ENCODE assay signal across 9 cellular contexts in genomic region chr18:21684731-21685130, GRCh38. TPM values are rescaled to one million over a fixed set of nuclear protein-coding genes. Genes with fewer than 3 reads are reported as not detected.
DNase-seq lines count a peak whose midpoint lies in the region; ATAC-seq, FAIRE-seq and TF ChIP-seq lines count a peak whose summit lies in the region.
"Had no signal": no experiment of that assay in that cellular context is flagged by ENCODE, and none has a peak within 500 bp of the region (broad histone marks: within the 10 kb centered on the region; RNA-seq: fewer than 3 reads in every experiment).

No MANE protein-coding gene starts in this region.

- no peaks in the 10 kb centered on the region for H3K27me3 ChIP-seq in thyroid gland
- H3K27me3 ChIP-seq: upper lobe of right lung had no signal

- no peak overlapping the region for H3K4me3 Mint-ChIP-seq in activated naive CD4-positive, alpha-beta T cell treated with anti-CD3 and anti-CD28 coated beads, Interleukin-2, amount 50 U/mL, for 24 hours

- H3K9me3 ChIP-seq in thyroid gland: no peaks in the 10 kb centered on the region

- H3K9me3 Mint-ChIP-seq in activated naive CD4-positive, alpha-beta T cell treated with anti-CD3 and anti-CD28 coated beads, Interleukin-2, amount 50 U/mL, for 24 hours: no peaks in the 10 kb centered on the region

- TF ChIP-seq POLR2A in thyroid gland (IDR thresholded peaks at IDR 0.05): no peak
- no peak for TF ChIP-seq POLR2A in H54 (IDR thresholded peaks at IDR 0.05; ENCODE audit: low read depth, low read length)

- ATAC-seq in GM21737 (IDR thresholded peaks at IDR 0.05; ENCODE audit: unreplicated experiment): peak; percentile 37
- ATAC-seq in HG03520 (IDR thresholded peaks at IDR 0.05; ENCODE audit: unreplicated experiment): peak; percentile 57
- ATAC-seq: upper lobe of right lung had no signal

- peaks cover 15 to 17% of the 10 kb centered on the region in 2 donors for H3K4me1 ChIP-seq in thyroid gland

- peak overlapping the region in 2 of 3 donors; percentile 66 to 69 for H3K27ac ChIP-seq in thyroid gland
- H3K27ac ChIP-seq: upper lobe of right lung had no signal

- 86 to 94% methylated on average over 2 of the region's 2 CpGs for WGBS in thyroid gland, 2 donors

- H3K36me3 Mint-ChIP-seq in activated naive CD4-positive, alpha-beta T cell treated with anti-CD3 and anti-CD28 coated beads, Interleukin-2, amount 50 U/mL, for 24 hours: peaks cover 10% of the 10 kb centered on the region

- no peaks in the 10 kb centered on the region for H3K27me3 Mint-ChIP-seq in activated naive CD4-positive, alpha-beta T cell treated with anti-CD3 and anti-CD28 coated beads, Interleukin-2, amount 50 U/mL, for 24 hours

- H3K27ac Mint-ChIP-seq in activated naive CD4-positive, alpha-beta T cell treated with anti-CD3 and anti-CD28 coated beads, Interleukin-2, amount 50 U/mL, for 24 hours: peak overlapping the region; percentile 41

- peaks cover 17% of the 10 kb centered on the region for H3K4me1 Mint-ChIP-seq in activated naive CD4-positive, alpha-beta T cell treated with anti-CD3 and anti-CD28 coated beads, Interleukin-2, amount 50 U/mL, for 24 hours

- no peak for DNase-seq in activated naive CD4-positive, alpha-beta T cell treated with anti-CD3 and anti-CD28 coated beads, Interleukin-2, amount 50 U/mL, for 16 hours
- DNase-seq in thyroid gland: no peak
- no peak for DNase-seq in H54 (ENCODE audit: insufficient read length, low spot score)
- no peak for DNase-seq in NCI-H2081 (lab: John Stamatoyannopoulos, UW)
- no peak for DNase-seq in DMS 273 (lab: John Stamatoyannopoulos, UW; ENCODE audit: unreplicated experiment)
- DNase-seq: upper lobe of right lung had no signal

- no peak for TF ChIP-seq CTCF in thyroid gland (IDR thresholded peaks at IDR 0.05)

- intact Hi-C loops in thyroid gland (cut with DNase I): no loop called here

- no peak for FAIRE-seq in H54 (lab: Jason Lieb, UNC)

- no peak overlapping the region for H3K4me3 ChIP-seq in thyroid gland (replicated peaks in 1 of 3)
- H3K4me3 ChIP-seq: upper lobe of right lung had no signal

- no peaks in the 10 kb centered on the region for H3K36me3 ChIP-seq in thyroid gland
- H3K36me3 ChIP-seq: upper lobe of right lung had no signal

RNA-seq across cellular contexts. Expression of gene ABHD3, which starts 19.8 kb away (rescaled TPM):
- 10 to 100 TPM; 17.6 to 28.2 (median 24.5) TPM for total RNA-seq in thyroid gland

RNA-seq across cellular contexts. Expression of gene MIB1, which starts 55.9 kb away (rescaled TPM):
- total RNA-seq in thyroid gland: 10 to 100 TPM; 35.8 to 55.6 (median 45.0) TPM
